13 cellular contexts compared by ENCODE assay signal in genomic region chr15:71634820-71635219, GRCh38.
DNase-seq lines count a peak whose midpoint lies in the region; ATAC-seq and TF ChIP-seq lines count a peak whose summit lies in the region.
"Had no signal": no experiment of that assay in that cellular context is flagged by ENCODE, and none has a peak within 500 bp of the region (broad histone marks: within the 10 kb centered on the region; RNA-seq: fewer than 3 reads in every experiment).

No MANE protein-coding gene starts in this region.

- no peak overlapping the region for H3K4me3 ChIP-seq in cardiac muscle cell
- no peak overlapping the region for H3K4me3 ChIP-seq in right cardiac atrium (ENCODE audit: low read length)
- no peak overlapping the region for H3K4me3 ChIP-seq in esophagus muscularis mucosa

- H3K36me3 ChIP-seq in cardiac muscle cell (no peaks in the 10 kb centered on the region), esophagus muscularis mucosa (no peaks in the 10 kb centered on the region)

- TF ChIP-seq CTCF in cardiac muscle cell (IDR thresholded peaks at IDR 0.05; ENCODE audit: low read depth, low read length) = no peak
- no peak for TF ChIP-seq CTCF in esophagus muscularis mucosa (IDR thresholded peaks at IDR 0.05)

- no peaks in the 10 kb centered on the region for H3K27me3 ChIP-seq in cardiac muscle cell
- no peaks in the 10 kb centered on the region for H3K27me3 ChIP-seq in right cardiac atrium (ENCODE audit: control insufficient read depth, insufficient read depth)
- H3K27me3 ChIP-seq in esophagus muscularis mucosa = no peaks in the 10 kb centered on the region

- no peak for TF ChIP-seq EP300 in esophagus muscularis mucosa (IDR thresholded peaks at IDR 0.05)

- H3K9me3 ChIP-seq in cardiac muscle cell (ENCODE audit: low read depth) (no peaks in the 10 kb centered on the region), right cardiac atrium (ENCODE audit: control insufficient read depth, low read length) (no peaks in the 10 kb centered on the region), esophagus muscularis mucosa (no peaks in the 10 kb centered on the region)

- H3K4me1 ChIP-seq in cardiac muscle cell (ENCODE audit: low read depth) (peaks cover 17% of the 10 kb centered on the region), right cardiac atrium (ENCODE audit: control insufficient read depth, insufficient read depth, low read length) (no peaks in the 10 kb centered on the region), esophagus muscularis mucosa (peaks cover 9 to 14% (median 9%) of the 10 kb centered on the region in 4 donors)

- 24% methylated on average over 5 of the region's 5 CpGs for WGBS in right cardiac atrium
- WGBS in esophagus muscularis mucosa = 58% methylated on average over 5 of the region's 5 CpGs

- TF ChIP-seq POLR2A in esophagus muscularis mucosa (IDR thresholded peaks at IDR 0.05; ENCODE audit: low read depth) = no peak

- peak overlapping the region; percentile 26 for H3K27ac ChIP-seq in cardiac muscle cell
- H3K27ac ChIP-seq in right cardiac atrium (ENCODE audit: low read length) = no peak overlapping the region
- H3K27ac ChIP-seq in esophagus muscularis mucosa (replicated peaks in 1 of 4) = no peak overlapping the region

- no peak for ATAC-seq in right cardiac atrium
- ATAC-seq: HCT116 had no signal

- intact Hi-C loops in right cardiac atrium (cut with DNase I) (no loop called here), esophagus muscularis mucosa (cut with DNase I) (no loop called here)

- DNase-seq in cardiac muscle cell (ENCODE audit: low read depth in 1 of 2, low spot score in 1 of 2) = peak; percentile 17 to 22
- DNase-seq in right cardiac atrium = no peak
- peak; percentile 89 for DNase-seq in NCI-H748 treated with DMSO at 0.1 percent for 48 hours (lab: John Stamatoyannopoulos, UW)
- peak; percentile 85 for DNase-seq in fibroblast of gingiva (ENCODE audit: low read depth)
- DNase-seq in iPS-NIHi7 (ENCODE audit: extremely low spot score) = no peak
- no peak for DNase-seq in effector CD4-positive, alpha-beta T cell
- no peak for DNase-seq in esophagus muscularis mucosa (ENCODE audit: extremely low spot score)
- DNase-seq in AG20443 (ENCODE audit: low spot score) = no peak
- DNase-seq: ACHN; activated CD4-positive, alpha-beta T cell treated with anti-CD3 and anti-CD28 coated beads, Interleukin-2, amount 10 ng/mL, durations not matched to agents 7 days and 5 days; activated naive CD4-positive, alpha-beta T cell treated with anti-CD3 and anti-CD28 coated beads for 36 hours; stimulated activated CD4-positive, alpha-beta T cell treated with anti-CD3 and anti-CD28 coated beads, Interleukin-1b, Interleukin-23, amount 100 ng/mL, for 48 hours had no signal

Comparison
In these comparisons a context has a peak if more than half of its experiments do, and no peak if none do; other contexts are left out.
1. DNase-seq: peak in cardiac muscle cell (2 of 2), NCI-H748 treated with DMSO at 0.1 percent for 48 hours (single experiment) and fibroblast of gingiva (single experiment); none in right cardiac atrium (0 of 3), iPS-NIHi7 (single experiment), effector CD4-positive, alpha-beta T cell (single experiment), esophagus muscularis mucosa (single experiment) and AG20443 (single experiment).